Comparison of ENCODE assay signal across 37 cellular contexts in genomic region chr14:76842414-76842813, GRCh38. TPM values are rescaled to one million over a fixed set of nuclear protein-coding genes. Genes with fewer than 3 reads are reported as not detected.
"Had no signal": no experiment of that assay in that cellular context is flagged by ENCODE, and none has a peak within 500 bp of the region (broad histone marks: within the 10 kb centered on the region; RNA-seq: fewer than 3 reads in every experiment).

No MANE protein-coding gene starts in this region.

- DNase-seq: activated B cell treated with CpG ODN at 0.5 μM for 24 hours; activated CD4-positive, alpha-beta memory T cell treated with anti-CD3 and anti-CD28 coated beads for 36 hours; activated CD4-positive, alpha-beta T cell treated with anti-CD3 and anti-CD28 coated beads for 4 hours; activated CD4-positive, alpha-beta T cell treated with anti-CD3 and anti-CD28 coated beads, Interleukin-2, amount 10 ng/mL, durations not matched to agents 24 days and 14 days; activated CD4-positive, alpha-beta T cell treated with anti-CD3 and anti-CD28 coated beads, Interleukin-2, amount 50 U/mL, for 1 hour; activated CD4-positive, alpha-beta T cell treated with anti-CD3 and anti-CD28 coated beads, Interleukin-2, amount 50 U/mL, for 4 hours; activated CD4-positive, CD25-positive, alpha-beta regulatory T cell treated with anti-CD3 and anti-CD28 coated beads, Interleukin-2, amount 50 U/mL, for 72 hours; activated CD8-positive, alpha-beta memory T cell treated with anti-CD3 and anti-CD28 coated beads, Interleukin-2, amount 50 U/mL, for 4 hours; activated CD8-positive, alpha-beta T cell treated with anti-CD3 and anti-CD28 coated beads for 36 hours; activated effector memory CD4-positive, alpha-beta T cell treated with anti-CD3 and anti-CD28 coated beads, Interleukin-2, amount 50 U/mL, for 16 hours; activated gamma-delta T cell treated with Interleukin-2 at 50 U/mL for 16 hours; activated naive CD4-positive, alpha-beta T cell; activated naive CD4-positive, alpha-beta T cell treated with anti-CD3 and anti-CD28 coated beads, Interleukin-2, amount 10 ng/mL, durations not matched to agents 7 days and 5 days; activated naive CD8-positive, alpha-beta T cell treated with anti-CD3 and anti-CD28 coated beads for 36 hours; activated T-cell treated with anti-CD3 and anti-CD28 coated beads for 4 hours; activated T-cell treated with anti-CD3 and anti-CD28 coated beads, Interleukin-2, amount 50 U/mL, for 1 hour; activated T-cell treated with anti-CD3 and anti-CD28 coated beads, Interleukin-2, amount 50 U/mL, for 4 hours; activated T-cell treated with anti-CD3 and anti-CD28 coated beads, Interleukin-2, amount 50 U/mL, for 72 hours; adrenal gland; amniotic stem cell; aorta; body of pancreas; brain microvascular endothelial cell; cerebellar nuclear complex; T-helper 1 cell; T-helper 2 cell; T-helper 9 cell had no signal

- H3K27ac ChIP-seq: adrenal gland, body of pancreas, brain microvascular endothelial cell, breast epithelium, VCaP had no signal

- FAIRE-seq: astrocyte, TTC549 had no signal

- H3K36me3 ChIP-seq: adrenal gland, brain microvascular endothelial cell, breast epithelium had no signal

- H3K27me3 ChIP-seq: adrenal gland, body of pancreas, breast epithelium had no signal

- H3K9me3 ChIP-seq: adrenal gland, body of pancreas, breast epithelium had no signal

- H3K4me3 ChIP-seq: adrenal gland, body of pancreas, breast epithelium had no signal

- ATAC-seq: activated CD8-positive, alpha-beta T cell treated with anti-CD3 and anti-CD28 coated beads for 36 hours; activated naive CD4-positive, alpha-beta T cell treated with anti-CD3 and anti-CD28 coated beads, Interleukin-2, amount 50 U/mL, for 72 hours; activated T-cell treated with anti-CD3 and anti-CD28 coated beads, Interleukin-2, amount 50 U/mL, for 4 hours; activated T-cell treated with anti-CD3 and anti-CD28 coated beads, Interleukin-2, amount 50 U/mL, for 72 hours; activated T-helper 17 cell treated with anti-CD3 and anti-CD28 coated beads, Interleukin-2, amount 50 U/mL, for 72 hours; body of pancreas had no signal

- H3K4me1 ChIP-seq: breast epithelium had no signal

RNA-seq across cellular contexts. Expression of gene LRRC74A, which starts 16.2 kb away (rescaled TPM):
- total RNA-seq: activated B cell treated with CpG ODN at 0.5 μM for 24 hours; activated CD4-positive, alpha-beta memory T cell treated with anti-CD3 and anti-CD28 coated beads for 36 hours; activated CD4-positive, alpha-beta T cell treated with anti-CD3 and anti-CD28 coated beads, Interleukin-2, amount 10 ng/mL, durations not matched to agents 24 days and 14 days; activated CD8-positive, alpha-beta memory T cell treated with anti-CD3 and anti-CD28 coated beads for 36 hours; activated CD8-positive, alpha-beta T cell treated with anti-CD3 and anti-CD28 coated beads for 36 hours; activated naive CD4-positive, alpha-beta T cell treated with anti-CD3 and anti-CD28 coated beads, Interleukin-2, amount 50 U/mL, for 72 hours; activated naive CD8-positive, alpha-beta T cell treated with anti-CD3 and anti-CD28 coated beads for 36 hours; activated T-cell treated with anti-CD3 and anti-CD28 coated beads, Interleukin-2, amount 50 U/mL, for 4 hours; activated T-cell treated with anti-CD3 and anti-CD28 coated beads, Interleukin-2, amount 50 U/mL, for 72 hours; activated T-helper 1 cell treated with anti-CD3 and anti-CD28 coated beads, Interleukin-12 subunit alpha, Interleukin-12 subunit beta, Interleukin-2, Interleukin-4 antibody, amounts not matched to agents 30 ng/mL and 10 ng/mL and 1 ng/mL, durations not matched to agents 14 hours and 24 hours and 36 hours; activated T-helper 17 cell treated with anti-CD3 and anti-CD28 coated beads, Interleukin-2, amount 50 U/mL, for 72 hours; adrenal gland; aorta; astrocyte; body of pancreas; breast epithelium; cardiac septum; chondrocyte had no signal
- polyA plus RNA-seq: adrenal gland had no signal
